ENCODE assay signal across 17 cellular contexts in the genomic region with DNA sequence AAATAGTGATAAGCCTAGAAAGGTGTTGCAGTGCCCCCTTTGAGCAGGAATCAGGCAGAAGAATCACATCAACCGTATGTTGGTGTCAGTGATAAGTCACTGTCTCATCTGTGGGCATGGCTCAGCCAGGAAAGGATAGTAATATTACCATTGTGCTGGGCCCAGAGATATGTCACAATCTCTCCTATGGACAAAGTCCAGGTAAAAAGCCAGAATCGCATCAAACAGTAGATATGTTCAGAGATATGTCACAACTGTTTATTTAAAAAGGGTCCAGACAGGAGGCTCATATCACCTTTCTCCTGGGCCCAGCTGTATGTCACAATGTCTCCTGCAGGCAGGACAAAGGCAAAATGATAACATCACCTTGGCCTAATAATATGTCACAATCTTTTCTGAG.
DNase-seq lines count a peak whose midpoint lies in the region; ATAC-seq, FAIRE-seq and TF ChIP-seq lines count a peak whose summit lies in the region.
"Had no signal": no experiment of that assay in that cellular context is flagged by ENCODE, and none has a peak within 500 bp of the region (broad histone marks: within the 10 kb centered on the region; RNA-seq: fewer than 3 reads in every experiment).

No MANE protein-coding gene starts in this region.

- no peaks in the 10 kb centered on the region for H3K27me3 Mint-ChIP-seq in activated CD4-positive, alpha-beta T cell treated with anti-CD3 and anti-CD28 coated beads, Interleukin-2, amount 10 ng/mL, durations not matched to agents 7 days and 5 days
- no peaks in the 10 kb centered on the region for H3K27me3 Mint-ChIP-seq in activated naive CD4-positive, alpha-beta T cell treated with anti-CD3 and anti-CD28 coated beads, Interleukin-2, amount 50 U/mL, for 24 hours
- H3K27me3 Mint-ChIP-seq: B cell; CD4-positive, alpha-beta T cell had no signal

- WGBS in HepG2 (ENCODE audit: low lambda C conversion rate), result 0% methylated on average over 2 of the region's 2 CpGs

- no peak for TF ChIP-seq EP300 in HepG2 (IDR thresholded peaks at IDR 0.05; ENCODE audit: low read depth in 2 of 2, low read length in 2 of 2)
- TF ChIP-seq EP300 in HepG2 (CRISPR knock-in tag; IDR thresholded peaks at IDR 0.05; ENCODE audit: borderline replicate concordance), result no peak

- H3K27ac ChIP-seq in HepG2 (ENCODE audit: extremely low read length, insufficient read depth, low read length), result no peak overlapping the region
- H3K27ac ChIP-seq: GM23248 had no signal

- DNase-seq in activated CD4-positive, alpha-beta T cell treated with anti-CD3 and anti-CD28 coated beads, Interleukin-2, amount 10 ng/mL, durations not matched to agents 7 days and 5 days, result no peak
- no peak for DNase-seq in activated CD4-positive, alpha-beta T cell treated with anti-CD3 and anti-CD28 coated beads for 1 hour
- DNase-seq in activated naive CD4-positive, alpha-beta T cell treated with anti-CD3 and anti-CD28 coated beads, Interleukin-2, amount 50 U/mL, for 16 hours, result no peak
- no peak for DNase-seq in activated naive CD4-positive, alpha-beta T cell treated with anti-CD3 and anti-CD28 coated beads, Interleukin-2, amount 50 U/mL, for 72 hours (ENCODE audit: low spot score in 2 of 2)
- DNase-seq in HepG2 (ENCODE audit: low spot score) (peak; percentile 57), NCI-H748 treated with DMSO at 0.1 percent for 48 hours (lab: John Stamatoyannopoulos, UW) (no peak)
- DNase-seq: C1 segment of cervical spinal cord; Calu3; CD4-positive, alpha-beta T cell; DMS 273 treated with DMSO at 0.1 percent for 48 hours; GM23248 had no signal

- TF ChIP-seq POLR2A in HepG2 (IDR thresholded peaks at IDR 0.05; ENCODE audit: insufficient read depth in 1 of 2, low read depth in 2 of 2, low read length in 2 of 2), result no peak

- H3K36me3 ChIP-seq in HepG2 (replicated peaks in 1 of 2; ENCODE audit: control insufficient read depth in 1 of 2, insufficient read depth in 2 of 2, low read length in 2 of 2), result no peaks in the 10 kb centered on the region

- no TSS peak for BruUV-seq in HepG2 (replicated peaks; lab: Mats Ljungman, UMichigan)

- no peak overlapping the region for H3K4me3 Mint-ChIP-seq in activated CD4-positive, alpha-beta T cell treated with anti-CD3 and anti-CD28 coated beads, Interleukin-2, amount 10 ng/mL, durations not matched to agents 7 days and 5 days
- H3K4me3 Mint-ChIP-seq in activated naive CD4-positive, alpha-beta T cell treated with anti-CD3 and anti-CD28 coated beads, Interleukin-2, amount 50 U/mL, for 24 hours, result no peak overlapping the region
- H3K4me3 Mint-ChIP-seq: B cell; CD4-positive, alpha-beta T cell had no signal

- no peak for TF ChIP-seq CTCF in HepG2 (CRISPR knock-in tag; IDR thresholded peaks at IDR 0.05)

- no peak for ATAC-seq in activated naive CD4-positive, alpha-beta T cell treated with anti-CD3 and anti-CD28 coated beads, Interleukin-2, amount 50 U/mL, for 72 hours
- ATAC-seq in HepG2, result peak; percentile 95
- ATAC-seq: HCT116 had no signal

- H3K36me3 Mint-ChIP-seq in activated CD4-positive, alpha-beta T cell treated with anti-CD3 and anti-CD28 coated beads, Interleukin-2, amount 10 ng/mL, durations not matched to agents 7 days and 5 days (ENCODE audit: low read depth), result peaks cover 3% of the 10 kb centered on the region
- no peaks in the 10 kb centered on the region for H3K36me3 Mint-ChIP-seq in activated naive CD4-positive, alpha-beta T cell treated with anti-CD3 and anti-CD28 coated beads, Interleukin-2, amount 50 U/mL, for 24 hours
- peaks cover 0 to 6% of the 10 kb centered on the region in 2 donors for H3K36me3 Mint-ChIP-seq in activated naive CD4-positive, alpha-beta T cell treated with anti-CD3 and anti-CD28 coated beads, Interleukin-2, amount 50 U/mL, for 72 hours

- in situ Hi-C loops in HepG2 (cut with HindIII; ENCODE audit: extremely low pct_ligation_motif_present, low pct_unique_long_range_greater_than_20kb), result loop anchor here (25.0 kb wide), 1 partner anchor 140 kb away; no protein-coding TSS in a partner anchor

- no peak for FAIRE-seq in HepG2 (lab: Jason Lieb, UNC)
- FAIRE-seq: A204.1, GM18507, H54 had no signal

- peaks cover 28% of the 10 kb centered on the region for H3K4me1 Mint-ChIP-seq in activated CD4-positive, alpha-beta T cell treated with anti-CD3 and anti-CD28 coated beads, Interleukin-2, amount 10 ng/mL, durations not matched to agents 7 days and 5 days
- peaks cover 24% of the 10 kb centered on the region for H3K4me1 Mint-ChIP-seq in activated naive CD4-positive, alpha-beta T cell treated with anti-CD3 and anti-CD28 coated beads, Interleukin-2, amount 50 U/mL, for 24 hours

- CTCF ChIA-PET in activated CD4-positive, alpha-beta T cell treated with anti-CD3 and anti-CD28 coated beads, Interleukin-2, amount 10 ng/mL, durations not matched to agents 7 days and 5 days (lab: Charles Lee), result no interaction called here
- CTCF ChIA-PET in HepG2 (lab: Yijun Ruan, JAX; ENCODE audit: low intra/inter-chr PET ratio, low total read pairs), result no interaction called here

- intact Hi-C loops in HepG2 (cut with micrococcal nuclease; ENCODE audit: unreplicated experiment), result no loop called here

- H3K9ac ChIP-seq in HepG2 (ENCODE audit: insufficient read depth, low read depth, low read length), result no peak overlapping the region
- H3K9ac ChIP-seq: GM23248 had no signal

- no peak overlapping the region for H2AFZ ChIP-seq in HepG2 (ENCODE audit: low read length)
- H2AFZ ChIP-seq: GM23248 had no signal

- no peak for TF ChIP-seq RAD21 in HepG2 (CRISPR knock-in tag; IDR thresholded peaks at IDR 0.05)

- H3K9me3 Mint-ChIP-seq in activated CD4-positive, alpha-beta T cell treated with anti-CD3 and anti-CD28 coated beads, Interleukin-2, amount 10 ng/mL, durations not matched to agents 7 days and 5 days, result peaks cover under 1% of the 10 kb centered on the region
- no peaks in the 10 kb centered on the region for H3K9me3 Mint-ChIP-seq in activated naive CD4-positive, alpha-beta T cell treated with anti-CD3 and anti-CD28 coated beads, Interleukin-2, amount 50 U/mL, for 24 hours
- peaks cover 0 to 5% of the 10 kb centered on the region in 2 donors for H3K9me3 Mint-ChIP-seq in activated naive CD4-positive, alpha-beta T cell treated with anti-CD3 and anti-CD28 coated beads, Interleukin-2, amount 50 U/mL, for 72 hours
- H3K9me3 Mint-ChIP-seq: CD4-positive, alpha-beta T cell had no signal

- H3K4me1 ChIP-seq in HepG2 (ENCODE audit: insufficient read depth, low read length), result no peaks in the 10 kb centered on the region

- no peak overlapping the region for H3K4me3 ChIP-seq in HepG2 (replicated peaks in 1 of 3; ENCODE audit: insufficient read depth in 1 of 3, low read depth in 2 of 3, low read length in 3 of 3)
- H3K4me3 ChIP-seq: GM23248 had no signal

- H3K79me2 ChIP-seq in HepG2 (ENCODE audit: insufficient read depth, low read length), result no peaks in the 10 kb centered on the region

- H3K4me2 ChIP-seq in HepG2 (ENCODE audit: low read depth, low read length), result no peak overlapping the region

- H4K20me1 ChIP-seq in HepG2 (ENCODE audit: insufficient read depth, low read length), result no peaks in the 10 kb centered on the region

- no peaks in the 10 kb centered on the region for H3K27me3 ChIP-seq in HepG2 (ENCODE audit: control insufficient read depth in 1 of 2, insufficient read depth in 2 of 2, low read length in 2 of 2)

- POLR2A ChIA-PET in activated CD4-positive, alpha-beta T cell treated with anti-CD3 and anti-CD28 coated beads, Interleukin-2, amount 10 ng/mL, durations not matched to agents 7 days and 5 days (lab: Charles Lee), result interaction anchor here (1.4 kb wide), 1 partner anchor 36 kb away, joined by 3 read pairs; no protein-coding TSS in a partner anchor
- POLR2A ChIA-PET in HepG2 (lab: Yijun Ruan, JAX), result no interaction called here

- peaks cover 37% of the 10 kb centered on the region; the same call in 1 of the 2 replicates for H3K9me3 ChIP-seq in HepG2 (ENCODE audit: low read length)

- H3K27ac Mint-ChIP-seq in activated CD4-positive, alpha-beta T cell treated with anti-CD3 and anti-CD28 coated beads, Interleukin-2, amount 10 ng/mL, durations not matched to agents 7 days and 5 days, result peak overlapping the region; percentile 67
- peak overlapping the region; percentile 88 for H3K27ac Mint-ChIP-seq in activated naive CD4-positive, alpha-beta T cell treated with anti-CD3 and anti-CD28 coated beads, Interleukin-2, amount 50 U/mL, for 24 hours
- peak overlapping the region; percentile 74 to 81 for H3K27ac Mint-ChIP-seq in activated naive CD4-positive, alpha-beta T cell treated with anti-CD3 and anti-CD28 coated beads, Interleukin-2, amount 50 U/mL, for 72 hours
- H3K27ac Mint-ChIP-seq: B cell; CD4-positive, alpha-beta T cell had no signal

TF ChIP-seq in HepG2, 621 proteins besides CTCF, POLR2A, EP300 and RAD21 (continues in another document):
- TF ChIP-seq ZNF12 (CRISPR knock-in tag; IDR thresholded peaks at IDR 0.05) (no peak), SOX5 (CRISPR knock-in tag; IDR thresholded peaks at IDR 0.05; ENCODE audit: borderline replicate concordance) (peak; percentile 74; the same call in 1 of the 2 replicates), REXO4 (CRISPR knock-in tag; IDR thresholded peaks at IDR 0.05; ENCODE audit: borderline replicate concordance) (no peak), BORCS8-MEF2B (CRISPR knock-in tag; IDR thresholded peaks at IDR 0.05) (no peak), ZNF446 (CRISPR knock-in tag; IDR thresholded peaks at IDR 0.05) (no peak), E2F5 (CRISPR knock-in tag; conservative IDR thresholded peaks at IDR 0.05) (no peak), HCFC1 (IDR thresholded peaks at IDR 0.05; ENCODE audit: low read depth, low read length) (no peak), ZBTB3 (CRISPR knock-in tag; IDR thresholded peaks at IDR 0.05; ENCODE audit: borderline replicate concordance, low read depth) (no peak), HDAC2 (CRISPR knock-in tag; IDR thresholded peaks at IDR 0.05) (no peak), EEA1 (CRISPR knock-in tag; IDR thresholded peaks at IDR 0.05; ENCODE audit: borderline replicate concordance) (no peak)
